8 cellular contexts compared by ENCODE assay signal in the genomic region with DNA sequence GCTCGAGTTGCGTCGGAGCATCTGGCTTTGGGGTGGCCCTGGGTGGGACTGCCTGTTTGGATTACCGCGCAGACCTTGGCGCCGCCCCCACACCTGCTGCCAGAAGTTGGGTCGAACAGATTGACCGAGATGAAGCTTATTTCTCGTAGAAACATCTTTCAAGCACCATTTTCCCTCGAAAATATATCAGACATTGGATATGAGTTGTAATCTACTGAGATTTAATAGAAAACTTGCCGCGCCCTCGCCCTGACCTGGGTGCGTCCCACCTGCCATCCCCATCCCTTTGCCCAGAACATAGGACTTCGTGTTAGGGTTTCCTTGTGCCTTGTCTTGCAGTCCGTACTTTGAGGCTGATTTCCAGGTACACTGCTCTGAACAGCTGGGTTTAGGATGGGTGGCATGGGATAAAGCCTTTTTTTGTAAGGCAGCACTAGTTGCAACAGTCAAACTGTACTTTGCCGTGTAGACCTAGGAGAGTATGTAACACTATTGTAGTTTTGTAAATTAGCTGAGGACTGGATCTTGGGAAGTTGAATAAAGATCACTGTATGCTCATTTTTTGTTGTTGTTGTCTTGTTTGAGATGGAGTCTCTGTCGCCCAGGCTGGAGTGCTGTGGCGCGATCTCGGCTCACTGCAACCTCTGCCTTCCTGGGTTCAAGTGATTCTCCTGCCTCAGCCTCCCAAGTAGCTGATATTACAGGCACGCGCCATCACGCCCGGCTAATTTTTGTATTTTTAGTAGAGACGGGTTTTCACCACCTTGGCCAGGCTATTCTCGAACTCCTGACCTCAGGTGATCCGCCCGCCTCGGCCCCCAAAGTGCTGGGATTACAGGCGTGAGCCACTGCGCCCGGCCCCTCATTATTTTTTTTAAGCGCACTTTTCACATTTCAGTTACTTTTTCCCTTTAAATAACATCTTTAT. TPM values are rescaled to one million over a fixed set of nuclear protein-coding genes. Genes with fewer than 3 reads are reported as not detected.
A peak's percentile ranks its signal among the peaks of the same experiment; 100 is the strongest.
DNase-seq lines count a peak whose midpoint lies in the region; ATAC-seq, FAIRE-seq and TF ChIP-seq lines count a peak whose summit lies in the region.

No MANE protein-coding gene starts in this region.

- H3K9me3 ChIP-seq in HepG2 (ENCODE audit: low read length), result no peaks in the 10 kb centered on the region
- no peaks in the 10 kb centered on the region for H3K9me3 ChIP-seq in tibial artery

- no peaks in the 10 kb centered on the region for H3K27me3 Mint-ChIP-seq in activated T-cell treated with anti-CD3 and anti-CD28 coated beads, Interleukin-2, amount 50 U/mL, for 24 hours
- H3K27me3 Mint-ChIP-seq in activated naive CD8-positive, alpha-beta T cell treated with anti-CD3 and anti-CD28 coated beads, Interleukin-2, amount 10 ng/mL, durations not matched to agents 7 days and 5 days, result peaks cover 11% of the 10 kb centered on the region

- POLR2A ChIA-PET in activated naive CD8-positive, alpha-beta T cell treated with anti-CD3 and anti-CD28 coated beads, Interleukin-2, amount 10 ng/mL, durations not matched to agents 7 days and 5 days (lab: Charles Lee), result interaction anchor here (1.0 to 5.4 kb wide), 18 partner anchors 10 to 563 kb away, joined by 3 to 104 read pairs (median 8); partner anchors contain the start of genes DBNL, DDX56, H2AZ2 and NUDCD3
- POLR2A ChIA-PET in HepG2 (lab: Yijun Ruan, JAX), result interaction anchor here (1.0 to 3.3 kb wide), 14 partner anchors 14 to 278 kb away, joined by 3 to 29 read pairs (median 8); partner anchors contain the start of genes DDX56, H2AZ2, PURB and TMED4

- H2AFZ ChIP-seq in HepG2 (ENCODE audit: low read length), result no peak overlapping the region

- H3K36me3 ChIP-seq in HepG2 (replicated peaks in 1 of 2; ENCODE audit: control insufficient read depth in 1 of 2, insufficient read depth in 2 of 2, low read length in 2 of 2), result no peaks in the 10 kb centered on the region
- H3K36me3 ChIP-seq in tibial artery, result no peaks in the 10 kb centered on the region

- H3K27ac ChIP-seq in HepG2 (ENCODE audit: extremely low read length, insufficient read depth, low read length) (peak overlapping the region; percentile 85), tibial artery (peak overlapping the region; percentile 92 to 97)

- FAIRE-seq in HepG2 (lab: Jason Lieb, UNC), result no peak
- FAIRE-seq in GM19239 (lab: Jason Lieb, UNC), result no peak

- H3K4me3 Mint-ChIP-seq in activated T-cell treated with anti-CD3 and anti-CD28 coated beads, Interleukin-2, amount 50 U/mL, for 24 hours, result peak overlapping the region; percentile 98
- H3K4me3 Mint-ChIP-seq in activated naive CD8-positive, alpha-beta T cell treated with anti-CD3 and anti-CD28 coated beads, Interleukin-2, amount 10 ng/mL, durations not matched to agents 7 days and 5 days, result peak overlapping the region; percentile 99

- TF ChIP-seq RAD21 in HepG2 (CRISPR knock-in tag; IDR thresholded peaks at IDR 0.05), result no peak; the same call in 1 of the 2 replicates

- no peak for TF ChIP-seq POLR2A in HepG2 (IDR thresholded peaks at IDR 0.05; ENCODE audit: insufficient read depth in 1 of 2, low read depth in 2 of 2, low read length in 2 of 2)

- ATAC-seq in activated naive CD8-positive, alpha-beta T cell treated with anti-CD3 and anti-CD28 coated beads, Interleukin-2, amount 10 ng/mL, durations not matched to agents 7 days and 5 days (ENCODE audit: low read depth), result no peak
- no peak for ATAC-seq in HepG2

- H3K79me2 ChIP-seq in HepG2 (ENCODE audit: insufficient read depth, low read length), result peaks cover 46% of the 10 kb centered on the region

- 62% methylated on average over 28 of the region's 35 CpGs for WGBS in HepG2 (ENCODE audit: low lambda C conversion rate)

- no peak for DNase-seq in activated T-cell treated with anti-CD3 and anti-CD28 coated beads, Interleukin-2, amount 50 U/mL, for 24 hours
- no peak for DNase-seq in activated T-cell treated with anti-CD3 and anti-CD28 coated beads, Interleukin-2, amount 50 U/mL, for 1 hour
- DNase-seq in activated naive CD8-positive, alpha-beta T cell treated with anti-CD3 and anti-CD28 coated beads, Interleukin-2, amount 10 ng/mL, durations not matched to agents 7 days and 5 days, result no peak
- no peak for DNase-seq in HepG2 (ENCODE audit: low spot score)
- DNase-seq in tibial artery, result no peak
- no peak for DNase-seq in GM19239 (ENCODE audit: insufficient read length, low spot score)
- DNase-seq in NCI-H526 (lab: John Stamatoyannopoulos, UW), result no peak
- no peak for DNase-seq in NCI-H1436 treated with DMSO at 0.1 percent for 48 hours (lab: John Stamatoyannopoulos, UW)

- H3K4me2 ChIP-seq in HepG2 (ENCODE audit: low read depth, low read length), result peak overlapping the region; percentile 99

- H3K36me3 Mint-ChIP-seq in activated T-cell treated with anti-CD3 and anti-CD28 coated beads, Interleukin-2, amount 50 U/mL, for 24 hours (ENCODE audit: low read depth), result peaks cover 30% of the 10 kb centered on the region
- H3K36me3 Mint-ChIP-seq in activated naive CD8-positive, alpha-beta T cell treated with anti-CD3 and anti-CD28 coated beads, Interleukin-2, amount 10 ng/mL, durations not matched to agents 7 days and 5 days, result peaks cover 4% of the 10 kb centered on the region

- TF ChIP-seq CTCF in HepG2 (CRISPR knock-in tag; IDR thresholded peaks at IDR 0.05), result no peak
- no peak for TF ChIP-seq CTCF in tibial artery (IDR thresholded peaks at IDR 0.05)

- TF ChIP-seq EP300 in HepG2 (IDR thresholded peaks at IDR 0.05; ENCODE audit: low read depth in 2 of 2, low read length in 2 of 2), result no peak
- no peak for TF ChIP-seq EP300 in HepG2 (CRISPR knock-in tag; IDR thresholded peaks at IDR 0.05; ENCODE audit: borderline replicate concordance)

- peak overlapping the region; percentile 79 to 94 (median 89) for H3K4me3 ChIP-seq in HepG2 (replicated peaks in 1 of 3; ENCODE audit: insufficient read depth in 1 of 3, low read depth in 2 of 3, low read length in 3 of 3)
- H3K4me3 ChIP-seq in tibial artery, result peak overlapping the region; percentile 73 to 96

- peak overlapping the region; percentile 93 for H3K9ac ChIP-seq in HepG2 (ENCODE audit: insufficient read depth, low read depth, low read length)

- BruUV-seq in HepG2 (replicated peaks; lab: Mats Ljungman, UMichigan), result TSS peak; percentile 90

- H3K9me3 Mint-ChIP-seq in activated T-cell treated with anti-CD3 and anti-CD28 coated beads, Interleukin-2, amount 50 U/mL, for 24 hours, result no peaks in the 10 kb centered on the region
- no peaks in the 10 kb centered on the region for H3K9me3 Mint-ChIP-seq in activated naive CD8-positive, alpha-beta T cell treated with anti-CD3 and anti-CD28 coated beads, Interleukin-2, amount 10 ng/mL, durations not matched to agents 7 days and 5 days

- H3K4me1 ChIP-seq in HepG2 (ENCODE audit: insufficient read depth, low read length) (peaks cover 23% of the 10 kb centered on the region), tibial artery (peaks cover 0 to 24% (median 14%) of the 10 kb centered on the region in 4 donors)

- peak overlapping the region; percentile 100 for H3K27ac Mint-ChIP-seq in activated T-cell treated with anti-CD3 and anti-CD28 coated beads, Interleukin-2, amount 50 U/mL, for 24 hours
- peak overlapping the region; percentile 100 for H3K27ac Mint-ChIP-seq in activated naive CD8-positive, alpha-beta T cell treated with anti-CD3 and anti-CD28 coated beads, Interleukin-2, amount 10 ng/mL, durations not matched to agents 7 days and 5 days

- in situ Hi-C loops in HepG2 (cut with HindIII; ENCODE audit: extremely low pct_ligation_motif_present, low pct_unique_long_range_greater_than_20kb), result no loop called here

- H3K27me3 ChIP-seq in HepG2 (ENCODE audit: control insufficient read depth in 1 of 2, insufficient read depth in 2 of 2, low read length in 2 of 2) (no peaks in the 10 kb centered on the region; a peak in 1 of 5 replicates), tibial artery (no peaks in the 10 kb centered on the region)

- H4K20me1 ChIP-seq in HepG2 (ENCODE audit: insufficient read depth, low read length), result no peaks in the 10 kb centered on the region

- peaks cover 48% of the 10 kb centered on the region for H3K4me1 Mint-ChIP-seq in activated T-cell treated with anti-CD3 and anti-CD28 coated beads, Interleukin-2, amount 50 U/mL, for 24 hours (ENCODE audit: low read depth)
- H3K4me1 Mint-ChIP-seq in activated naive CD8-positive, alpha-beta T cell treated with anti-CD3 and anti-CD28 coated beads, Interleukin-2, amount 10 ng/mL, durations not matched to agents 7 days and 5 days, result peaks cover 36% of the 10 kb centered on the region

- intact Hi-C loops in HepG2 (cut with micrococcal nuclease; ENCODE audit: unreplicated experiment), result no loop called here
- intact Hi-C loops in tibial artery (cut with DNase I; ENCODE audit: low total_unique reads), result loop anchor here (10.0 kb wide), 2 partner anchors 377 to 507 kb away; partner anchors contain the start of gene TBRG4

- CTCF ChIA-PET in HepG2 (lab: Yijun Ruan, JAX; ENCODE audit: low intra/inter-chr PET ratio, low total read pairs), result no interaction called here

RNA-seq across cellular contexts. Expression of gene OGDH, which starts 1.0 kb away (rescaled TPM):
- 100 to 1,000 TPM in 1 of 2 experiments, 10 to 100 TPM in 1; 99.6 to 103 TPM for total RNA-seq in activated naive CD8-positive, alpha-beta T cell treated with anti-CD3 and anti-CD28 coated beads, Interleukin-2, amount 10 ng/mL, durations not matched to agents 7 days and 5 days
- 25.4 and 28.1 TPM in 2 replicates for total RNA-seq in HepG2 (2016; rRNA removed; fragmentation: Illumina TruSeq; extraction: Trizol)
- total RNA-seq in HepG2 (2016; cell fraction: cytosol; rRNA removed; fragmentation: Illumina TruSeq; extraction: Trizol; ENCODE audit: low read depth), result 6.3 and 7.6 TPM in 2 replicates
- total RNA-seq in HepG2 (2016; cell fraction: insoluble cytoplasmic fraction; rRNA removed; fragmentation: Illumina TruSeq; extraction: Trizol), result 21.2 and 24.9 TPM in 2 replicates
- total RNA-seq in HepG2 (2016; cell fraction: membrane; rRNA removed; fragmentation: Illumina TruSeq; extraction: Trizol), result 6.7 and 7.3 TPM in 2 replicates
- total RNA-seq in HepG2 (2016; cell fraction: nucleus; rRNA removed; fragmentation: Illumina TruSeq; extraction: Trizol), result 19.2 and 20.7 TPM in 2 replicates
- 17.4 and 19.9 TPM in 2 replicates for polyA plus RNA-seq in HepG2 (2011; rRNA removed)
- polyA plus RNA-seq in HepG2 (2011; cell fraction: cytosol; rRNA removed), result 19.4 and 21.4 TPM in 2 replicates
- polyA plus RNA-seq in HepG2 (2011; cell fraction: nucleus; rRNA removed), result 31.0 and 32.6 TPM in 2 replicates
- 17.8 and 24.0 TPM in 2 replicates for polyA plus RNA-seq in HepG2 (2012)
- polyA plus RNA-seq in HepG2 (2016; cell fraction: cytosol; fragmentation: Illumina TruSeq; extraction: Trizol; ENCODE audit: low read depth), result 1.4 and 1.7 TPM in 2 replicates
- 16.1 and 22.3 TPM in 2 replicates for polyA plus RNA-seq in HepG2 (2016; cell fraction: insoluble cytoplasmic fraction; fragmentation: Illumina TruSeq; extraction: Trizol; ENCODE audit: low read depth)
- polyA plus RNA-seq in HepG2 (2016; cell fraction: membrane; fragmentation: Illumina TruSeq; extraction: Trizol; ENCODE audit: low read depth), result 2.9 and 3.9 TPM in 2 replicates
- polyA plus RNA-seq in HepG2 (2016; cell fraction: nucleus; fragmentation: Illumina TruSeq; extraction: Trizol; ENCODE audit: insufficient read depth, low read depth), result 18.6 and 20.7 TPM in 2 replicates
- 69.1 and 136 TPM in 2 replicates for polyA minus RNA-seq in HepG2 (2011; rRNA and poly(A)+ RNA removed; ENCODE audit: low replicate concordance)
- polyA minus RNA-seq in HepG2 (2011; cell fraction: cytosol; rRNA and poly(A)+ RNA removed), result 32.5 and 32.6 TPM in 2 replicates
- 23.3 and 31.3 TPM in 2 replicates for polyA minus RNA-seq in HepG2 (2011; cell fraction: nucleus; rRNA and poly(A)+ RNA removed)

RNA-seq across cellular contexts. Expression of gene TMED4, which starts 25.4 kb away (rescaled TPM):
- total RNA-seq in activated naive CD8-positive, alpha-beta T cell treated with anti-CD3 and anti-CD28 coated beads, Interleukin-2, amount 10 ng/mL, durations not matched to agents 7 days and 5 days, result 10 to 100 TPM; 91.4 to 94.3 TPM
- total RNA-seq in HepG2 (2016; rRNA removed; fragmentation: Illumina TruSeq; extraction: Trizol), result 39.2 and 81.4 TPM in 2 replicates
- 13.7 and 14.2 TPM in 2 replicates for total RNA-seq in HepG2 (2016; cell fraction: cytosol; rRNA removed; fragmentation: Illumina TruSeq; extraction: Trizol; ENCODE audit: low read depth)
- 42.8 and 80.9 TPM in 2 replicates for total RNA-seq in HepG2 (2016; cell fraction: insoluble cytoplasmic fraction; rRNA removed; fragmentation: Illumina TruSeq; extraction: Trizol)
- total RNA-seq in HepG2 (2016; cell fraction: membrane; rRNA removed; fragmentation: Illumina TruSeq; extraction: Trizol), result 36.3 and 40.4 TPM in 2 replicates
- total RNA-seq in HepG2 (2016; cell fraction: nucleus; rRNA removed; fragmentation: Illumina TruSeq; extraction: Trizol), result 71.9 and 87.9 TPM in 2 replicates
- polyA plus RNA-seq in HepG2 (2011; rRNA removed), result 109 and 113 TPM in 2 replicates
- 120 and 141 TPM in 2 replicates for polyA plus RNA-seq in HepG2 (2011; cell fraction: cytosol; rRNA removed)
- 144 and 146 TPM in 2 replicates for polyA plus RNA-seq in HepG2 (2011; cell fraction: nucleus; rRNA removed)
- polyA plus RNA-seq in HepG2 (2012), result 68.1 and 72.3 TPM in 2 replicates
- 11.1 and 15.6 TPM in 2 replicates for polyA plus RNA-seq in HepG2 (2016; cell fraction: cytosol; fragmentation: Illumina TruSeq; extraction: Trizol; ENCODE audit: low read depth)
- 38.9 and 40.8 TPM in 2 replicates for polyA plus RNA-seq in HepG2 (2016; cell fraction: insoluble cytoplasmic fraction; fragmentation: Illumina TruSeq; extraction: Trizol; ENCODE audit: low read depth)
- 25.9 and 27.2 TPM in 2 replicates for polyA plus RNA-seq in HepG2 (2016; cell fraction: membrane; fragmentation: Illumina TruSeq; extraction: Trizol; ENCODE audit: low read depth)
- polyA plus RNA-seq in HepG2 (2016; cell fraction: nucleus; fragmentation: Illumina TruSeq; extraction: Trizol; ENCODE audit: insufficient read depth, low read depth), result 141 and 156 TPM in 2 replicates
- polyA minus RNA-seq in HepG2 (2011; rRNA and poly(A)+ RNA removed; ENCODE audit: low replicate concordance), result 175 and 196 TPM in 2 replicates
- 60.9 and 63.0 TPM in 2 replicates for polyA minus RNA-seq in HepG2 (2011; cell fraction: cytosol; rRNA and poly(A)+ RNA removed)
- polyA minus RNA-seq in HepG2 (2011; cell fraction: nucleus; rRNA and poly(A)+ RNA removed), result 51.1 and 68.9 TPM in 2 replicates

RNA-seq across cellular contexts. Expression of gene DDX56, which starts 33.7 kb away (rescaled TPM):
- 100 to 1,000 TPM in 1 of 2 experiments, 10 to 100 TPM in 1; 94.1 to 102 TPM for total RNA-seq in activated naive CD8-positive, alpha-beta T cell treated with anti-CD3 and anti-CD28 coated beads, Interleukin-2, amount 10 ng/mL, durations not matched to agents 7 days and 5 days
- 105 and 120 TPM in 2 replicates for total RNA-seq in HepG2 (2016; rRNA removed; fragmentation: Illumina TruSeq; extraction: Trizol)
- 15.2 and 16.6 TPM in 2 replicates for total RNA-seq in HepG2 (2016; cell fraction: cytosol; rRNA removed; fragmentation: Illumina TruSeq; extraction: Trizol; ENCODE audit: low read depth)
- total RNA-seq in HepG2 (2016; cell fraction: insoluble cytoplasmic fraction; rRNA removed; fragmentation: Illumina TruSeq; extraction: Trizol), result 109 and 123 TPM in 2 replicates
- total RNA-seq in HepG2 (2016; cell fraction: membrane; rRNA removed; fragmentation: Illumina TruSeq; extraction: Trizol), result 29.3 and 30.6 TPM in 2 replicates
- 97.6 and 120 TPM in 2 replicates for total RNA-seq in HepG2 (2016; cell fraction: nucleus; rRNA removed; fragmentation: Illumina TruSeq; extraction: Trizol)
- 82.6 and 106 TPM in 2 replicates for polyA plus RNA-seq in HepG2 (2011; rRNA removed)
- 53.6 and 58.7 TPM in 2 replicates for polyA plus RNA-seq in HepG2 (2011; cell fraction: cytosol; rRNA removed)
- polyA plus RNA-seq in HepG2 (2011; cell fraction: nucleus; rRNA removed), result 231 and 242 TPM in 2 replicates
- polyA plus RNA-seq in HepG2 (2012), result 45.8 and 68.4 TPM in 2 replicates
- 11.3 and 12.0 TPM in 2 replicates for polyA plus RNA-seq in HepG2 (2016; cell fraction: cytosol; fragmentation: Illumina TruSeq; extraction: Trizol; ENCODE audit: low read depth)
- 83.4 and 100 TPM in 2 replicates for polyA plus RNA-seq in HepG2 (2016; cell fraction: insoluble cytoplasmic fraction; fragmentation: Illumina TruSeq; extraction: Trizol; ENCODE audit: low read depth)
- 18.2 and 23.9 TPM in 2 replicates for polyA plus RNA-seq in HepG2 (2016; cell fraction: membrane; fragmentation: Illumina TruSeq; extraction: Trizol; ENCODE audit: low read depth)
- 214 and 219 TPM in 2 replicates for polyA plus RNA-seq in HepG2 (2016; cell fraction: nucleus; fragmentation: Illumina TruSeq; extraction: Trizol; ENCODE audit: insufficient read depth, low read depth)
- polyA minus RNA-seq in HepG2 (2011; rRNA and poly(A)+ RNA removed; ENCODE audit: low replicate concordance), result 168 and 202 TPM in 2 replicates
- polyA minus RNA-seq in HepG2 (2011; cell fraction: cytosol; rRNA and poly(A)+ RNA removed), result 27.9 and 30.7 TPM in 2 replicates
- 96.8 and 111 TPM in 2 replicates for polyA minus RNA-seq in HepG2 (2011; cell fraction: nucleus; rRNA and poly(A)+ RNA removed)
